ENCODE assay signal across 8 cellular contexts in genomic region chr19:15869109-15869555, GRCh38. TPM values are rescaled to one million over a fixed set of nuclear protein-coding genes. Genes with fewer than 3 reads are reported as not detected.
A peak's percentile ranks its signal among the peaks of the same experiment; 100 is the strongest.
DNase-seq lines count a peak whose midpoint lies in the region; ATAC-seq and TF ChIP-seq lines count a peak whose summit lies in the region.

No MANE protein-coding gene starts in this region.

- peaks cover 5% of the 10 kb centered on the region for H3K27me3 Mint-ChIP-seq in activated T-helper 17 cell treated with anti-CD3 and anti-CD28 coated beads, Interleukin-2, amount 50 U/mL, for 72 hours
- H3K27me3 Mint-ChIP-seq in glutamatergic neuron (ENCODE audit: unreplicated experiment) = peaks cover 5% of the 10 kb centered on the region

- DNase-seq in AML-193 (lab: John Stamatoyannopoulos, UW) (peak; percentile 99), GM19238 (ENCODE audit: insufficient read length, low spot score) (peak; percentile 40), glutamatergic neuron (peak; percentile 29)
- DNase-seq in stimulated activated CD4-positive, alpha-beta T cell treated with anti-CD3 and anti-CD28 coated beads, Interleukin-12 subunit alpha, Interleukin-12 subunit beta, amount 100 ng/mL, for 4 hours = peak; percentile 24

- no peak overlapping the region for H3K4me3 Mint-ChIP-seq in activated T-helper 17 cell treated with anti-CD3 and anti-CD28 coated beads, Interleukin-2, amount 50 U/mL, for 72 hours
- no peak overlapping the region for H3K4me3 Mint-ChIP-seq in glutamatergic neuron (ENCODE audit: unreplicated experiment)

- H3K79me2 ChIP-seq in OCI-LY3 (ENCODE audit: low read length) = no peaks in the 10 kb centered on the region

- peak; percentile 56 for ATAC-seq in activated T-helper 17 cell treated with anti-CD3 and anti-CD28 coated beads, Interleukin-2, amount 50 U/mL, for 72 hours (replicated peaks)
- no peak for ATAC-seq in GM19463 (IDR thresholded peaks at IDR 0.05; ENCODE audit: unreplicated experiment)
- no peak for ATAC-seq in HG03520 (IDR thresholded peaks at IDR 0.05; ENCODE audit: unreplicated experiment)

- TF ChIP-seq CTCF in OCI-LY3 (IDR thresholded peaks at IDR 0.05; ENCODE audit: low read depth, low read length) (peak; percentile 52), glutamatergic neuron (IDR thresholded peaks at IDR 0.05; ENCODE audit: partially characterized antibody, unreplicated experiment) (peak; percentile 33)

- no peaks in the 10 kb centered on the region for H3K36me3 Mint-ChIP-seq in activated T-helper 17 cell treated with anti-CD3 and anti-CD28 coated beads, Interleukin-2, amount 50 U/mL, for 72 hours (ENCODE audit: low read depth)
- H3K36me3 Mint-ChIP-seq in glutamatergic neuron (ENCODE audit: unreplicated experiment) = no peaks in the 10 kb centered on the region

- no peaks in the 10 kb centered on the region for H3K9me3 ChIP-seq in OCI-LY3 (ENCODE audit: insufficient read depth, low read length)

- H3K9ac ChIP-seq in OCI-LY3 (ENCODE audit: low read length) = no peak overlapping the region

- H3K27ac ChIP-seq in OCI-LY3 (ENCODE audit: low read length) = no peak overlapping the region

- H4K20me1 ChIP-seq in OCI-LY3 (ENCODE audit: insufficient read depth, low read length) = no peaks in the 10 kb centered on the region

- H2AFZ ChIP-seq in OCI-LY3 (ENCODE audit: low read depth, low read length) = no peak overlapping the region

- H3K9me3 Mint-ChIP-seq in activated T-helper 17 cell treated with anti-CD3 and anti-CD28 coated beads, Interleukin-2, amount 50 U/mL, for 72 hours = no peaks in the 10 kb centered on the region
- H3K9me3 Mint-ChIP-seq in glutamatergic neuron (ENCODE audit: unreplicated experiment) = peaks cover 3% of the 10 kb centered on the region

- H3K4me2 ChIP-seq in OCI-LY3 (ENCODE audit: low read length) = no peak overlapping the region

- no peaks in the 10 kb centered on the region for H3K27me3 ChIP-seq in OCI-LY3 (ENCODE audit: low read depth, low read length)

- peaks cover 3% of the 10 kb centered on the region for H3K4me1 Mint-ChIP-seq in activated T-helper 17 cell treated with anti-CD3 and anti-CD28 coated beads, Interleukin-2, amount 50 U/mL, for 72 hours
- H3K4me1 Mint-ChIP-seq in glutamatergic neuron (ENCODE audit: low read depth, unreplicated experiment) = peaks cover 2% of the 10 kb centered on the region

- H3K36me3 ChIP-seq in OCI-LY3 (replicated peaks; ENCODE audit: low read depth, low read length) = no peaks in the 10 kb centered on the region

- H3K27ac Mint-ChIP-seq in activated T-helper 17 cell treated with anti-CD3 and anti-CD28 coated beads, Interleukin-2, amount 50 U/mL, for 72 hours = no peak overlapping the region
- H3K27ac Mint-ChIP-seq in glutamatergic neuron (ENCODE audit: unreplicated experiment) = no peak overlapping the region

- no peaks in the 10 kb centered on the region for H3K4me1 ChIP-seq in OCI-LY3 (ENCODE audit: low read length)

- no peak overlapping the region for H3K4me3 ChIP-seq in OCI-LY3 (ENCODE audit: low read length)

RNA-seq across cellular contexts. Expression of gene CYP4F2, which starts 28.7 kb away (rescaled TPM):
- not detected for total RNA-seq in activated T-helper 17 cell treated with anti-CD3 and anti-CD28 coated beads, Interleukin-2, amount 50 U/mL, for 72 hours
- not detected for total RNA-seq in glutamatergic neuron (ENCODE audit: unreplicated experiment)

RNA-seq across cellular contexts. Expression of gene OR10H1, which starts 53.7 kb away (rescaled TPM):
- total RNA-seq in activated T-helper 17 cell treated with anti-CD3 and anti-CD28 coated beads, Interleukin-2, amount 50 U/mL, for 72 hours = not detected
- total RNA-seq in glutamatergic neuron (ENCODE audit: unreplicated experiment) = not detected

Comparison
In these comparisons a context has a peak if more than half of its experiments do, and no peak if none do; other contexts are left out.
1. DNase-seq: peak in every context shown above with its lines; median percentile 99 in AML-193; 40 in GM19238; 29 in glutamatergic neuron; 24 in stimulated activated CD4-positive, alpha-beta T cell treated with anti-CD3 and anti-CD28 coated beads, Interleukin-12 subunit alpha, Interleukin-12 subunit beta, amount 100 ng/mL, for 4 hours.